Comparison of ENCODE assay signal across 10 cellular contexts in genomic region chr19:29672319-29672932, GRCh38. TPM values are rescaled to one million over a fixed set of nuclear protein-coding genes. Genes with fewer than 3 reads are reported as not detected.
A peak's percentile ranks its signal among the peaks of the same experiment; 100 is the strongest.
DNase-seq lines count a peak whose midpoint lies in the region; ATAC-seq, FAIRE-seq and TF ChIP-seq lines count a peak whose summit lies in the region.
"Had no signal": no experiment of that assay in that cellular context is flagged by ENCODE, and none has a peak within 500 bp of the region (broad histone marks: within the 10 kb centered on the region; RNA-seq: fewer than 3 reads in every experiment).

No MANE protein-coding gene starts in this region.

- peak overlapping the region; percentile 88 for H3K4me3 Mint-ChIP-seq in stimulated activated effector memory CD8-positive, alpha-beta T cell treated with anti-CD3 and anti-CD28 coated beads, Interleukin-12 subunit alpha, Interleukin-12 subunit beta, amount 100 ng/mL, for 72 hours

- peaks cover 93% of the 10 kb centered on the region for H3K4me1 Mint-ChIP-seq in stimulated activated effector memory CD8-positive, alpha-beta T cell treated with anti-CD3 and anti-CD28 coated beads, Interleukin-12 subunit alpha, Interleukin-12 subunit beta, amount 100 ng/mL, for 72 hours

- H3K9me3 ChIP-seq in SU-DHL-6 (ENCODE audit: insufficient read depth, low read length), result no peaks in the 10 kb centered on the region
- no peaks in the 10 kb centered on the region for H3K9me3 ChIP-seq in esophagus (ENCODE audit: control insufficient read depth in 2 of 2, insufficient read depth in 1 of 2, low read depth in 1 of 2, low read length in 1 of 2)
- no peaks in the 10 kb centered on the region for H3K9me3 ChIP-seq in kidney (ENCODE audit: control insufficient read depth in 1 of 2, low read length in 2 of 2)

- H3K27me3 ChIP-seq in SU-DHL-6 (ENCODE audit: low read length), result no peaks in the 10 kb centered on the region
- H3K27me3 ChIP-seq in esophagus (ENCODE audit: control insufficient read depth in 1 of 2, insufficient read depth in 2 of 2, low read length in 2 of 2), result no peaks in the 10 kb centered on the region

- H2AFZ ChIP-seq in SU-DHL-6 (ENCODE audit: low read depth, low read length, severe bottlenecking), result peak overlapping the region; percentile 71

- no peak for ATAC-seq in stimulated activated effector memory CD8-positive, alpha-beta T cell treated with anti-CD3 and anti-CD28 coated beads, Interleukin-12 subunit alpha, Interleukin-12 subunit beta, amount 100 ng/mL, for 72 hours
- no peak for ATAC-seq in GM21367 (IDR thresholded peaks at IDR 0.05; ENCODE audit: unreplicated experiment)
- no peak for ATAC-seq in activated CD4-positive, CD25-positive, alpha-beta regulatory T cell treated with anti-CD3 and anti-CD28 coated beads, Interleukin-2, amount 50 U/mL, for 24 hours

- H3K27ac Mint-ChIP-seq in stimulated activated effector memory CD8-positive, alpha-beta T cell treated with anti-CD3 and anti-CD28 coated beads, Interleukin-12 subunit alpha, Interleukin-12 subunit beta, amount 100 ng/mL, for 72 hours, result peak overlapping the region; percentile 97

- H3K9ac ChIP-seq in SU-DHL-6 (ENCODE audit: low read length) (peak overlapping the region; percentile 17; the same call in 1 of the 2 replicates), kidney (ENCODE audit: low read length in 2 of 2) (no peak overlapping the region)

- peaks cover 7% of the 10 kb centered on the region for H3F3A ChIP-seq in SU-DHL-6 (ENCODE audit: insufficient read depth)

- intact Hi-C loops in kidney (cut with DNase I), result no loop called here

- H3K27ac ChIP-seq in SU-DHL-6 (ENCODE audit: low read depth, low read length) (peak overlapping the region; percentile 71), esophagus (ENCODE audit: low read depth in 2 of 2, low read length in 1 of 2) (peak overlapping the region; percentile 43 to 53), kidney (ENCODE audit: low read depth in 2 of 2, low read length in 2 of 2) (no peak overlapping the region)

- no peak overlapping the region for H3K4me3 ChIP-seq in SU-DHL-6 (ENCODE audit: insufficient read depth, low read length, poor library complexity, severe bottlenecking)
- no peak overlapping the region for H3K4me3 ChIP-seq in esophagus (ENCODE audit: low read depth in 1 of 2, low read length in 2 of 2)
- no peak overlapping the region for H3K4me3 ChIP-seq in kidney (ENCODE audit: low read length in 2 of 2)

- peaks cover 6 to 32% of the 10 kb centered on the region in 2 donors for H3K4me1 ChIP-seq in esophagus (ENCODE audit: control insufficient read depth in 2 of 2, insufficient read depth in 2 of 2, low read length in 1 of 2)
- peaks cover 0 to 5% of the 10 kb centered on the region in 2 donors for H3K4me1 ChIP-seq in kidney (ENCODE audit: control insufficient read depth in 1 of 2, insufficient read depth in 1 of 2, low read depth in 1 of 2, low read length in 2 of 2)

- H3K9me2 ChIP-seq in SU-DHL-6 (replicated peaks; ENCODE audit: insufficient read depth, low read length), result no peaks in the 10 kb centered on the region

- H3K4me2 ChIP-seq in SU-DHL-6 (ENCODE audit: low read depth, low read length, poor library complexity, severe bottlenecking), result peak overlapping the region; percentile 26

- no peak for TF ChIP-seq POLR2A in GM12891 (IDR thresholded peaks at IDR 0.05; ENCODE audit: low read depth, low read length)

- H3K79me2 ChIP-seq in SU-DHL-6 (ENCODE audit: insufficient read depth, low read length), result no peaks in the 10 kb centered on the region

- no peak for FAIRE-seq in GM12891 (lab: Jason Lieb, UNC)
- no peak for FAIRE-seq in kidney (lab: Jason Lieb, UNC)
- FAIRE-seq: TTC549 had no signal

- H3K9me3 Mint-ChIP-seq in stimulated activated effector memory CD8-positive, alpha-beta T cell treated with anti-CD3 and anti-CD28 coated beads, Interleukin-12 subunit alpha, Interleukin-12 subunit beta, amount 100 ng/mL, for 72 hours, result no peaks in the 10 kb centered on the region

- H3K36me3 Mint-ChIP-seq in stimulated activated effector memory CD8-positive, alpha-beta T cell treated with anti-CD3 and anti-CD28 coated beads, Interleukin-12 subunit alpha, Interleukin-12 subunit beta, amount 100 ng/mL, for 72 hours, result peaks cover 89% of the 10 kb centered on the region

- DNase-seq in GM12891 (ENCODE audit: insufficient read length, low spot score) (no peak), kidney (no peak)
- DNase-seq in stimulated activated effector memory CD8-positive, alpha-beta T cell treated with anti-CD3 and anti-CD28 coated beads, Interleukin-12 subunit alpha, Interleukin-12 subunit beta, amount 100 ng/mL, for 72 hours (ENCODE audit: low spot score in 2 of 2), result no peak
- DNase-seq: HCEC 1CT, mesendoderm had no signal

- TF ChIP-seq CTCF in SU-DHL-6 (IDR thresholded peaks at IDR 0.05; ENCODE audit: insufficient read depth, low read length, poor library complexity, severe bottlenecking) (no peak), kidney (IDR thresholded peaks at IDR 0.05; ENCODE audit: borderline replicate concordance, extremely low read depth, insufficient read depth) (no peak)

- 70 to 88% methylated on average over 8 of the region's 8 CpGs for WGBS in esophagus, 2 donors

- no peaks in the 10 kb centered on the region for H3K36me3 ChIP-seq in SU-DHL-6 (ENCODE audit: low read length)
- peaks cover 4 to 30% of the 10 kb centered on the region in 2 donors for H3K36me3 ChIP-seq in esophagus (ENCODE audit: control insufficient read depth in 2 of 2, insufficient read depth in 2 of 2, low read length in 1 of 2)
- peaks cover 0 to 2% of the 10 kb centered on the region in 2 donors for H3K36me3 ChIP-seq in kidney (ENCODE audit: control insufficient read depth in 1 of 2, insufficient read depth in 2 of 2, low read length in 2 of 2)

- H4K20me1 ChIP-seq in SU-DHL-6 (ENCODE audit: low read depth, low read length), result no peaks in the 10 kb centered on the region

TF ChIP-seq in GM12891, 5 proteins besides CTCF, POLR2A, EP300 and RAD21:
- peak; percentile 47; the same call in 1 of the 2 replicates for TF ChIP-seq SPI1 (IDR thresholded peaks at IDR 0.05; ENCODE audit: low read depth, low read length)
- TF ChIP-seq POLR2AphosphoS5 (IDR thresholded peaks at IDR 0.05; ENCODE audit: low read depth, low read length), result no peak
- no peak for TF ChIP-seq POU2F2 (IDR thresholded peaks at IDR 0.05; ENCODE audit: low read depth, low read length)
- no peak for TF ChIP-seq TAF1 (IDR thresholded peaks at IDR 0.05; ENCODE audit: low read depth, low read length)

RNA-seq across cellular contexts. Expression of gene PLEKHF1, which starts 7.2 kb away (rescaled TPM):
- polyA plus RNA-seq in GM12891 (2012; ENCODE audit: low read depth, missing spikeins), result 5.1 TPM
- polyA plus RNA-seq in esophagus (10 to 100 TPM; 15.1 to 33.6 TPM), kidney (ENCODE audit: insufficient read depth, low read depth, low replicate concordance) (7.1 TPM)
- 11.7 TPM for total RNA-seq in kidney

RNA-seq across cellular contexts. Expression of gene C19orf12, which starts 42.6 kb away (rescaled TPM):
- 10.3 TPM for polyA plus RNA-seq in GM12891 (2012; ENCODE audit: low read depth, missing spikeins)
- polyA plus RNA-seq in esophagus, result 1 to 10 TPM; 8.2 to 8.4 TPM
- total RNA-seq in kidney, result 21.2 TPM
- polyA plus RNA-seq in kidney (ENCODE audit: insufficient read depth, low read depth, low replicate concordance), result 27.1 TPM

Comparison
In these comparisons a context has a peak if more than half of its experiments do, and no peak if none do; other contexts are left out.
1. H3K27ac ChIP-seq: peak in SU-DHL-6 (single experiment) and esophagus (2 of 2); none in kidney (0 of 2).